18 cellular contexts compared by ENCODE assay signal in genomic region chr14:78227466-78228077, GRCh38. TPM values are rescaled to one million over a fixed set of nuclear protein-coding genes. Genes with fewer than 3 reads are reported as not detected.
DNase-seq lines count a peak whose midpoint lies in the region; ATAC-seq, FAIRE-seq and TF ChIP-seq lines count a peak whose summit lies in the region.
"Had no signal": no experiment of that assay in that cellular context is flagged by ENCODE, and none has a peak within 500 bp of the region (broad histone marks: within the 10 kb centered on the region; RNA-seq: fewer than 3 reads in every experiment).

No MANE protein-coding gene starts in this region.

- no peak overlapping the region for H2AFZ ChIP-seq in HepG2 (ENCODE audit: low read length)

- no peak overlapping the region for H3K4me3 ChIP-seq in HepG2 (replicated peaks in 1 of 3; ENCODE audit: insufficient read depth in 1 of 3, low read depth in 2 of 3, low read length in 3 of 3)
- H3K4me3 ChIP-seq in right lobe of liver = no peak overlapping the region
- no peak overlapping the region for H3K4me3 ChIP-seq in sigmoid colon
- no peak overlapping the region for H3K4me3 ChIP-seq in pancreas
- H3K4me3 ChIP-seq: coronary artery, heart right ventricle, SJCRH30, suprapubic skin had no signal

- WGBS in HepG2 (ENCODE audit: low lambda C conversion rate) = 14% methylated on average over 13 of the region's 13 CpGs
- WGBS in right lobe of liver (ENCODE audit: insufficient coverage, low coverage, low lambda C conversion rate, missing lambda C conversion rate) = 56% methylated on average over 12 of the region's 13 CpGs
- 81 to 87% methylated on average over 13 of the region's 13 CpGs for WGBS in sigmoid colon, 2 donors
- WGBS in pancreas, 2 donors = 58 to 65% methylated on average over 13 of the region's 13 CpGs

- no TSS peak for BruUV-seq in HepG2 (replicated peaks; lab: Mats Ljungman, UMichigan)

- H3K27me3 ChIP-seq in HepG2 (ENCODE audit: control insufficient read depth in 1 of 2, insufficient read depth in 2 of 2, low read length in 2 of 2) = no peaks in the 10 kb centered on the region
- no peaks in the 10 kb centered on the region for H3K27me3 ChIP-seq in right lobe of liver
- H3K27me3 ChIP-seq in sigmoid colon = peaks cover 0 to 5% (median 0%) of the 10 kb centered on the region in 3 donors
- H3K27me3 ChIP-seq in pancreas = no peaks in the 10 kb centered on the region
- H3K27me3 ChIP-seq: SJCRH30 had no signal

- no peak for TF ChIP-seq POLR2A in HepG2 (IDR thresholded peaks at IDR 0.05; ENCODE audit: insufficient read depth in 1 of 2, low read depth in 2 of 2, low read length in 2 of 2)
- no peak for TF ChIP-seq POLR2A in right lobe of liver (IDR thresholded peaks at IDR 0.05)
- no peak for TF ChIP-seq POLR2A in sigmoid colon (IDR thresholded peaks at IDR 0.05)

- TF ChIP-seq EP300 in HepG2 (IDR thresholded peaks at IDR 0.05; ENCODE audit: low read depth in 2 of 2, low read length in 2 of 2) (no peak), HepG2 (CRISPR knock-in tag; IDR thresholded peaks at IDR 0.05; ENCODE audit: borderline replicate concordance) (no peak), sigmoid colon (IDR thresholded peaks at IDR 0.05) (no peak)

- CTCF ChIA-PET in HepG2 (lab: Yijun Ruan, JAX; ENCODE audit: low intra/inter-chr PET ratio, low total read pairs) = no interaction called here

- TF ChIP-seq RAD21 in HepG2 (CRISPR knock-in tag; IDR thresholded peaks at IDR 0.05) = no peak

- POLR2A ChIA-PET in HepG2 (lab: Yijun Ruan, JAX) = no interaction called here

- H3K9ac ChIP-seq in HepG2 (ENCODE audit: insufficient read depth, low read depth, low read length) = no peak overlapping the region

- H3K27ac ChIP-seq in HepG2 (ENCODE audit: extremely low read length, insufficient read depth, low read length) (no peak overlapping the region), right lobe of liver (no peak overlapping the region), epithelial cell of prostate (no peak overlapping the region), sigmoid colon (no peak overlapping the region), pancreas (no peak overlapping the region)
- H3K27ac ChIP-seq: coronary artery, heart right ventricle, SJCRH30, suprapubic skin had no signal

- FAIRE-seq in HepG2 (lab: Jason Lieb, UNC) (no peak), pancreas (lab: Jason Lieb, UNC) (no peak)

- H3K79me2 ChIP-seq in HepG2 (ENCODE audit: insufficient read depth, low read length) = no peaks in the 10 kb centered on the region

- TF ChIP-seq CTCF in HepG2 (CRISPR knock-in tag; IDR thresholded peaks at IDR 0.05) = no peak
- TF ChIP-seq CTCF in right lobe of liver (IDR thresholded peaks at IDR 0.05) = no peak
- no peak for TF ChIP-seq CTCF in sigmoid colon (IDR thresholded peaks at IDR 0.05)
- no peak for TF ChIP-seq CTCF in pancreas (IDR thresholded peaks at IDR 0.05)

- in situ Hi-C loops in HepG2 (cut with HindIII; ENCODE audit: extremely low pct_ligation_motif_present, low pct_unique_long_range_greater_than_20kb) = no loop called here

- DNase-seq in HepG2 (ENCODE audit: low spot score) (no peak), right lobe of liver (no peak), NCI-H526 (lab: John Stamatoyannopoulos, UW) (peak; percentile 10 to 47), epithelial cell of prostate (ENCODE audit: low read depth, low spot score) (peak; percentile 24), hepatic stellate cell (ENCODE audit: low spot score) (no peak), sigmoid colon (no peak), pancreas (no peak)
- no peak for DNase-seq in activated CD8-positive, alpha-beta memory T cell treated with anti-CD3 and anti-CD28 coated beads, Interleukin-2, amount 50 U/mL, for 48 hours
- DNase-seq: activated CD4-positive, alpha-beta T cell treated with anti-CD3 and anti-CD28 coated beads, Interleukin-2, amount 10 ng/mL, durations not matched to agents 7 days and 5 days; activated naive CD4-positive, alpha-beta T cell treated with anti-CD3 and anti-CD28 coated beads, Interleukin-2, amount 10 ng/mL, durations not matched to agents 7 days and 5 days; heart right ventricle; NCI-H446; SJCRH30; stimulated activated CD4-positive, alpha-beta T cell treated with anti-CD3 and anti-CD28 coated beads, Interleukin-4, amount 100 ng/mL, for 1 hour; T-helper 9 cell had no signal

- no peak overlapping the region for H3K4me2 ChIP-seq in HepG2 (ENCODE audit: low read depth, low read length)

- no peaks in the 10 kb centered on the region for H3K36me3 ChIP-seq in HepG2 (replicated peaks in 1 of 2; ENCODE audit: control insufficient read depth in 1 of 2, insufficient read depth in 2 of 2, low read length in 2 of 2)
- no peaks in the 10 kb centered on the region for H3K36me3 ChIP-seq in right lobe of liver
- no peaks in the 10 kb centered on the region for H3K36me3 ChIP-seq in sigmoid colon
- H3K36me3 ChIP-seq in pancreas = no peaks in the 10 kb centered on the region
- H3K36me3 ChIP-seq: heart right ventricle, SJCRH30, suprapubic skin had no signal

- H3K4me1 ChIP-seq in HepG2 (ENCODE audit: insufficient read depth, low read length) (no peaks in the 10 kb centered on the region), right lobe of liver (no peaks in the 10 kb centered on the region), sigmoid colon (no peaks in the 10 kb centered on the region), pancreas (no peaks in the 10 kb centered on the region)
- H3K4me1 ChIP-seq: heart right ventricle, SJCRH30, suprapubic skin had no signal

- ATAC-seq in HepG2 = peak; percentile 54; the same call in 2 of the 3 replicates
- no peak for ATAC-seq in right lobe of liver
- no peak for ATAC-seq in pancreas
- ATAC-seq: heart right ventricle had no signal

- H3K9me3 ChIP-seq in HepG2 (ENCODE audit: low read length) (no peaks in the 10 kb centered on the region), right lobe of liver (no peaks in the 10 kb centered on the region), sigmoid colon (no peaks in the 10 kb centered on the region), pancreas (no peaks in the 10 kb centered on the region)
- H3K9me3 ChIP-seq: heart right ventricle, SJCRH30, suprapubic skin had no signal

- intact Hi-C loops in HepG2 (cut with micrococcal nuclease; ENCODE audit: unreplicated experiment) (no loop called here), right lobe of liver (cut with DNase I) (no loop called here), sigmoid colon (cut with DNase I) (no loop called here), pancreas (cut with DNase I) (no loop called here)

- H4K20me1 ChIP-seq in HepG2 (ENCODE audit: insufficient read depth, low read length) = no peaks in the 10 kb centered on the region

TF ChIP-seq in HepG2, 621 proteins besides CTCF, POLR2A, EP300 and RAD21:
- TF ChIP-seq ZNF629 (CRISPR knock-in tag; conservative IDR thresholded peaks at IDR 0.05) = no peak
- no peak for TF ChIP-seq ZBTB38 (CRISPR knock-in tag; IDR thresholded peaks at IDR 0.05)
- TF ChIP-seq TEAD2 (CRISPR knock-in tag; IDR thresholded peaks at IDR 0.05) = no peak
- no peak for TF ChIP-seq ZNF33B (CRISPR knock-in tag; IDR thresholded peaks at IDR 0.05)
- TF ChIP-seq ZSCAN29 (CRISPR knock-in tag; conservative IDR thresholded peaks at IDR 0.05) = no peak
- TF ChIP-seq KDM3A (CRISPR knock-in tag; IDR thresholded peaks at IDR 0.05; ENCODE audit: low read depth) = no peak
- no peak for TF ChIP-seq KDM4B (CRISPR knock-in tag; IDR thresholded peaks at IDR 0.05)
TF ChIP-seq in HepG2: peak in this region for 0.

RNA-seq across cellular contexts. Expression of gene NRXN3, which starts 57.4 kb away (rescaled TPM):
- total RNA-seq in HepG2 (2016; rRNA removed; fragmentation: Illumina TruSeq; extraction: Trizol) (not detected in 2 replicates), right lobe of liver (under 1 TPM in 5 of 6 experiments, not detected in 1; 0.06 to 0.51 (median 0.23) TPM), sigmoid colon (10 to 100 TPM; 23.2 to 46.3 (median 42.3) TPM), pancreas (1 to 10 TPM; 1.0 to 2.5 (median 1.6) TPM)
- total RNA-seq in HepG2 (2016; cell fraction: cytosol; rRNA removed; fragmentation: Illumina TruSeq; extraction: Trizol; ENCODE audit: low read depth) = not detected in 2 replicates
- not detected in 2 replicates for total RNA-seq in HepG2 (2016; cell fraction: insoluble cytoplasmic fraction; rRNA removed; fragmentation: Illumina TruSeq; extraction: Trizol)
- not detected in 2 replicates for total RNA-seq in HepG2 (2016; cell fraction: membrane; rRNA removed; fragmentation: Illumina TruSeq; extraction: Trizol)
- total RNA-seq in HepG2 (2016; cell fraction: nucleus; rRNA removed; fragmentation: Illumina TruSeq; extraction: Trizol) = 0.09 TPM in 1 of 2 replicates, not detected in the other
- polyA plus RNA-seq in HepG2 (2011; rRNA removed) (0.03 TPM in 1 of 2 replicates, not detected in the other), sigmoid colon (1 to 10 TPM in 2 of 3 donors, under 1 TPM in 1; 0.23 to 3.6 (median 2.8) TPM), pancreas (1 to 10 TPM in 1 of 2 donors, under 1 TPM in 1; 0.53 to 1.5 TPM)
- 0.01 TPM in 1 of 2 replicates, not detected in the other for polyA plus RNA-seq in HepG2 (2011; cell fraction: cytosol; rRNA removed)
- polyA plus RNA-seq in HepG2 (2011; cell fraction: nucleus; rRNA removed) = 0.02 TPM in 1 of 2 replicates, not detected in the other
- not detected in 2 replicates for polyA plus RNA-seq in HepG2 (2012)
- not detected in 2 replicates for polyA plus RNA-seq in HepG2 (2016; cell fraction: cytosol; fragmentation: Illumina TruSeq; extraction: Trizol; ENCODE audit: low read depth)
- polyA plus RNA-seq in HepG2 (2016; cell fraction: insoluble cytoplasmic fraction; fragmentation: Illumina TruSeq; extraction: Trizol; ENCODE audit: low read depth) = not detected in 2 replicates
- polyA plus RNA-seq in HepG2 (2016; cell fraction: membrane; fragmentation: Illumina TruSeq; extraction: Trizol; ENCODE audit: low read depth) = not detected in 2 replicates
- not detected in 2 replicates for polyA plus RNA-seq in HepG2 (2016; cell fraction: nucleus; fragmentation: Illumina TruSeq; extraction: Trizol; ENCODE audit: insufficient read depth, low read depth)
- polyA minus RNA-seq in HepG2 (2011; rRNA and poly(A)+ RNA removed; ENCODE audit: low replicate concordance) = 0.10 TPM in 1 of 2 replicates, not detected in the other
- not detected in 2 replicates for polyA minus RNA-seq in HepG2 (2011; cell fraction: cytosol; rRNA and poly(A)+ RNA removed)
- polyA minus RNA-seq in HepG2 (2011; cell fraction: nucleus; rRNA and poly(A)+ RNA removed) = not detected in 2 replicates
- total RNA-seq: activated CD4-positive, alpha-beta T cell treated with anti-CD3 and anti-CD28 coated beads, Interleukin-2, amount 10 ng/mL, durations not matched to agents 7 days and 5 days; OCI-LY7 had no signal

Comparison
In these comparisons a context has a peak if more than half of its experiments do, and no peak if none do; other contexts are left out.
1. DNase-seq: peak in NCI-H526 (2 of 2) and epithelial cell of prostate (single experiment); none in HepG2 (single experiment), right lobe of liver (0 of 3), hepatic stellate cell (single experiment), sigmoid colon (single experiment), pancreas (0 of 6) and activated CD8-positive, alpha-beta memory T cell treated with anti-CD3 and anti-CD28 coated beads, Interleukin-2, amount 50 U/mL, for 48 hours (single experiment).
2. RNA of gene NRXN3, which starts 57.4 kb away (total RNA-seq): 23.2 to 46.3 TPM in sigmoid colon; 1.0 to 2.5 TPM in pancreas, 0.06 to 0.51 TPM in right lobe of liver and 0.09 TPM in HepG2; every median in the first group is over 4 times any median in the second.